8 cellular contexts compared by ENCODE assay signal in genomic region chr12:110502449-110502738, GRCh38. TPM values are rescaled to one million over a fixed set of nuclear protein-coding genes. Genes with fewer than 3 reads are reported as not detected.
A peak's percentile ranks its signal among the peaks of the same experiment; 100 is the strongest.
DNase-seq lines count a peak whose midpoint lies in the region; ATAC-seq, FAIRE-seq and TF ChIP-seq lines count a peak whose summit lies in the region.

No MANE protein-coding gene starts in this region.

- H3K27me3 ChIP-seq in ACC112 (ENCODE audit: insufficient read depth, low read length): no peaks in the 10 kb centered on the region
- H3K27me3 ChIP-seq in kidney epithelial cell (ENCODE audit: control insufficient read depth, insufficient read depth, low read length): no peaks in the 10 kb centered on the region
- no peaks in the 10 kb centered on the region for H3K27me3 ChIP-seq in tibial nerve

- peaks cover 44% of the 10 kb centered on the region for H3K79me2 ChIP-seq in ACC112 (ENCODE audit: control insufficient read depth, insufficient read depth, low read length, unreplicated experiment)

- H3K36me3 ChIP-seq in ACC112 (ENCODE audit: insufficient read depth, low read length): no peaks in the 10 kb centered on the region; the same call in 1 of the 2 replicates
- H3K36me3 ChIP-seq in kidney epithelial cell (ENCODE audit: control insufficient read depth, insufficient read depth, low read length): no peaks in the 10 kb centered on the region
- H3K36me3 ChIP-seq in tibial nerve: peaks cover 0 to 4% (median 0%) of the 10 kb centered on the region in 3 donors

- H3K9me3 Mint-ChIP-seq in activated T-helper 1 cell treated with anti-CD3 and anti-CD28 coated beads, Interleukin-12 subunit alpha, Interleukin-12 subunit beta, Interleukin-2, Interleukin-4 antibody, amounts not matched to agents 30 ng/mL and 10 ng/mL and 1 ng/mL, durations not matched to agents 14 hours and 24 hours and 36 hours: peaks cover 4% of the 10 kb centered on the region

- H2AFZ ChIP-seq in ACC112 (ENCODE audit: low read length, unreplicated experiment): peak overlapping the region; percentile 93

- ATAC-seq in HG02642 (IDR thresholded peaks at IDR 0.05; ENCODE audit: poor library complexity, unreplicated experiment): peak; percentile 16

- no peak for DNase-seq in activated T-helper 1 cell treated with anti-CD3 and anti-CD28 coated beads, Interleukin-12 subunit alpha, Interleukin-12 subunit beta, Interleukin-2, Interleukin-4 antibody, amounts not matched to agents 30 ng/mL and 10 ng/mL and 1 ng/mL, durations not matched to agents 14 hours and 24 hours and 36 hours (ENCODE audit: low spot score)
- DNase-seq in kidney epithelial cell (ENCODE audit: low read depth) (no peak), tibial nerve (ENCODE audit: low spot score in 2 of 2) (no peak), SW 1271 (lab: John Stamatoyannopoulos, UW) (no peak), NCI-H1048 (lab: John Stamatoyannopoulos, UW) (no peak), H54 (ENCODE audit: insufficient read length, low spot score) (no peak)

- FAIRE-seq in H54 (lab: Jason Lieb, UNC): no peak

- peak overlapping the region; percentile 90 for H3K27ac Mint-ChIP-seq in activated T-helper 1 cell treated with anti-CD3 and anti-CD28 coated beads, Interleukin-12 subunit alpha, Interleukin-12 subunit beta, Interleukin-2, Interleukin-4 antibody, amounts not matched to agents 30 ng/mL and 10 ng/mL and 1 ng/mL, durations not matched to agents 14 hours and 24 hours and 36 hours

- H3K27ac ChIP-seq in ACC112 (ENCODE audit: low read depth, low read length): peak overlapping the region; percentile 81
- H3K27ac ChIP-seq in tibial nerve: peak overlapping the region; percentile 85 to 98 (median 92)

- H3K9me3 ChIP-seq in tibial nerve: no peaks in the 10 kb centered on the region

- TF ChIP-seq CTCF in kidney epithelial cell (IDR thresholded peaks at IDR 0.05; ENCODE audit: insufficient read depth, low read length, poor library complexity, severe bottlenecking): no peak
- no peak for TF ChIP-seq CTCF in tibial nerve (IDR thresholded peaks at IDR 0.05)

- peaks cover 16% of the 10 kb centered on the region for H3K36me3 Mint-ChIP-seq in activated T-helper 1 cell treated with anti-CD3 and anti-CD28 coated beads, Interleukin-12 subunit alpha, Interleukin-12 subunit beta, Interleukin-2, Interleukin-4 antibody, amounts not matched to agents 30 ng/mL and 10 ng/mL and 1 ng/mL, durations not matched to agents 14 hours and 24 hours and 36 hours (ENCODE audit: low read depth)

- peak overlapping the region; percentile 91 for H3K4me3 ChIP-seq in ACC112 (ENCODE audit: low read depth, low read length)
- H3K4me3 ChIP-seq in kidney epithelial cell (ENCODE audit: low read depth, low read length): peak overlapping the region; percentile 21
- peak overlapping the region; percentile 89 to 100 (median 94) for H3K4me3 ChIP-seq in tibial nerve

- H3K4me3 Mint-ChIP-seq in activated T-helper 1 cell treated with anti-CD3 and anti-CD28 coated beads, Interleukin-12 subunit alpha, Interleukin-12 subunit beta, Interleukin-2, Interleukin-4 antibody, amounts not matched to agents 30 ng/mL and 10 ng/mL and 1 ng/mL, durations not matched to agents 14 hours and 24 hours and 36 hours: peak overlapping the region; percentile 90

- 40 to 47% methylated on average over 7 of the region's 7 CpGs for WGBS in tibial nerve, 2 donors

- H3K4me1 ChIP-seq in ACC112 (ENCODE audit: control insufficient read depth, insufficient read depth, low read length, unreplicated experiment): peaks cover 29% of the 10 kb centered on the region
- H3K4me1 ChIP-seq in tibial nerve: peaks cover 3 to 43% (median 22%) of the 10 kb centered on the region in 4 donors

- H3K27me3 Mint-ChIP-seq in activated T-helper 1 cell treated with anti-CD3 and anti-CD28 coated beads, Interleukin-12 subunit alpha, Interleukin-12 subunit beta, Interleukin-2, Interleukin-4 antibody, amounts not matched to agents 30 ng/mL and 10 ng/mL and 1 ng/mL, durations not matched to agents 14 hours and 24 hours and 36 hours (ENCODE audit: insufficient read depth): no peaks in the 10 kb centered on the region

- TF ChIP-seq EP300 in tibial nerve (IDR thresholded peaks at IDR 0.05): no peak

- intact Hi-C loops in activated T-helper 1 cell treated with anti-CD3 and anti-CD28 coated beads, Interleukin-12 subunit alpha, Interleukin-12 subunit beta, Interleukin-2, Interleukin-4 antibody, amounts not matched to agents 30 ng/mL and 10 ng/mL and 1 ng/mL, durations not matched to agents 14 hours and 24 hours and 36 hours (cut with micrococcal nuclease): loop anchor here (1.0 to 5.0 kb wide), 7 partner anchors 34 to 380 kb away; partner anchors contain the start of genes ANAPC7, ARPC3, ATP2A2 and FAM216A

- TF ChIP-seq POLR2A in tibial nerve (IDR thresholded peaks at IDR 0.05) (no peak), H54 (IDR thresholded peaks at IDR 0.05; ENCODE audit: low read depth, low read length) (no peak)

- H3K4me1 Mint-ChIP-seq in activated T-helper 1 cell treated with anti-CD3 and anti-CD28 coated beads, Interleukin-12 subunit alpha, Interleukin-12 subunit beta, Interleukin-2, Interleukin-4 antibody, amounts not matched to agents 30 ng/mL and 10 ng/mL and 1 ng/mL, durations not matched to agents 14 hours and 24 hours and 36 hours (ENCODE audit: low read depth): peaks cover 29% of the 10 kb centered on the region

RNA-seq across cellular contexts. Expression of gene RAD9B, which starts 0.3 kb away (rescaled TPM):
- total RNA-seq in activated T-helper 1 cell treated with anti-CD3 and anti-CD28 coated beads, Interleukin-12 subunit alpha, Interleukin-12 subunit beta, Interleukin-2, Interleukin-4 antibody, amounts not matched to agents 30 ng/mL and 10 ng/mL and 1 ng/mL, durations not matched to agents 14 hours and 24 hours and 36 hours: 0.88 and 1.4 TPM in 2 replicates
- total RNA-seq in kidney epithelial cell (0.88 and 1.2 TPM in 2 replicates), tibial nerve (1 to 10 TPM in 1 of 4 donors, under 1 TPM in 3; 0.30 to 2.4 (median 0.71) TPM)

RNA-seq across cellular contexts. Expression of gene VPS29, which starts 0.5 kb away (rescaled TPM):
- total RNA-seq in activated T-helper 1 cell treated with anti-CD3 and anti-CD28 coated beads, Interleukin-12 subunit alpha, Interleukin-12 subunit beta, Interleukin-2, Interleukin-4 antibody, amounts not matched to agents 30 ng/mL and 10 ng/mL and 1 ng/mL, durations not matched to agents 14 hours and 24 hours and 36 hours: 109 and 111 TPM in 2 replicates
- total RNA-seq in kidney epithelial cell (75.4 and 93.7 TPM in 2 replicates), tibial nerve (100 to 1,000 TPM in 1 of 4 donors, 10 to 100 TPM in 3; 66.6 to 142 (median 82.9) TPM)

RNA-seq across cellular contexts. Expression of gene FAM216A, which starts 33.7 kb away (rescaled TPM):
- 40.8 and 45.9 TPM in 2 replicates for total RNA-seq in activated T-helper 1 cell treated with anti-CD3 and anti-CD28 coated beads, Interleukin-12 subunit alpha, Interleukin-12 subunit beta, Interleukin-2, Interleukin-4 antibody, amounts not matched to agents 30 ng/mL and 10 ng/mL and 1 ng/mL, durations not matched to agents 14 hours and 24 hours and 36 hours
- 5.7 and 7.5 TPM in 2 replicates for total RNA-seq in kidney epithelial cell
- total RNA-seq in tibial nerve: 1 to 10 TPM; 4.1 to 9.6 (median 6.2) TPM

RNA-seq across cellular contexts. Expression of gene GPN3, which starts 34.3 kb away (rescaled TPM):
- total RNA-seq in activated T-helper 1 cell treated with anti-CD3 and anti-CD28 coated beads, Interleukin-12 subunit alpha, Interleukin-12 subunit beta, Interleukin-2, Interleukin-4 antibody, amounts not matched to agents 30 ng/mL and 10 ng/mL and 1 ng/mL, durations not matched to agents 14 hours and 24 hours and 36 hours: 50.3 and 55.5 TPM in 2 replicates
- total RNA-seq in kidney epithelial cell: 24.6 and 25.9 TPM in 2 replicates
- total RNA-seq in tibial nerve: 10 to 100 TPM; 16.7 to 31.0 (median 24.8) TPM

RNA-seq across cellular contexts. Expression of gene ARPC3, which starts 52.3 kb away (rescaled TPM):
- total RNA-seq in activated T-helper 1 cell treated with anti-CD3 and anti-CD28 coated beads, Interleukin-12 subunit alpha, Interleukin-12 subunit beta, Interleukin-2, Interleukin-4 antibody, amounts not matched to agents 30 ng/mL and 10 ng/mL and 1 ng/mL, durations not matched to agents 14 hours and 24 hours and 36 hours: 279 and 290 TPM in 2 replicates
- total RNA-seq in kidney epithelial cell (796 and 823 TPM in 2 replicates), tibial nerve (100 to 1,000 TPM; 153 to 297 (median 181) TPM)

Comparison
In these comparisons a context has a peak if more than half of its experiments do, and no peak if none do; other contexts are left out.
1. H3K4me3 ChIP-seq: peak in every context shown above with its lines; median percentile 94 in tibial nerve; 91 in ACC112; 21 in kidney epithelial cell.